Comparison of ENCODE assay signal across 8 cellular contexts in genomic region chr19:34134190-34135032, GRCh38. TPM values are rescaled to one million over a fixed set of nuclear protein-coding genes. Genes with fewer than 3 reads are reported as not detected.
DNase-seq lines count a peak whose midpoint lies in the region; ATAC-seq and TF ChIP-seq lines count a peak whose summit lies in the region.

No MANE protein-coding gene starts in this region.

- no peaks in the 10 kb centered on the region for H4K20me1 ChIP-seq in DND-41 (ENCODE audit: insufficient read depth, low read length)

- DNase-seq in DND-41 (peak; percentile 93), Peyer's patch (peak; percentile 83 to 95 (median 89)), fibroblast of gingiva (ENCODE audit: low read depth) (peak; percentile 82)
- peak; percentile 83 for DNase-seq in activated T-helper 1 cell treated with anti-CD3 and anti-CD28 coated beads, Interleukin-12 subunit alpha, Interleukin-12 subunit beta, Interleukin-2, Interleukin-4 antibody, amounts not matched to agents 30 ng/mL and 10 ng/mL and 1 ng/mL, durations not matched to agents 14 hours and 24 hours and 36 hours (ENCODE audit: low spot score)
- peak; percentile 79 to 92 (median 87) for DNase-seq in naive thymus-derived CD4-positive, alpha-beta T cell

- H3K36me3 ChIP-seq in DND-41 (ENCODE audit: insufficient read depth, low read length), result no peaks in the 10 kb centered on the region
- H3K36me3 ChIP-seq in Peyer's patch, result no peaks in the 10 kb centered on the region
- H3K36me3 ChIP-seq in naive thymus-derived CD4-positive, alpha-beta T cell (ENCODE audit: control insufficient read depth in 2 of 3, insufficient read depth in 3 of 3, low read length in 3 of 3), result peaks cover 0 to 3% (median 0%) of the 10 kb centered on the region in 3 experiments

- CTCF ChIA-PET in naive thymus-derived CD4-positive, alpha-beta T cell (lab: Charles Lee), result interaction anchor here (0.8 to 1.3 kb wide), 3 partner anchors 8 to 13 kb away, joined by 3 to 5 read pairs (median 3); no protein-coding TSS in a partner anchor

- H3K4me1 Mint-ChIP-seq in IgD-negative memory B cell, result peaks cover 0 to 7% (median 1%) of the 10 kb centered on the region in 3 donors
- H3K4me1 Mint-ChIP-seq in activated T-helper 1 cell treated with anti-CD3 and anti-CD28 coated beads, Interleukin-12 subunit alpha, Interleukin-12 subunit beta, Interleukin-2, Interleukin-4 antibody, amounts not matched to agents 30 ng/mL and 10 ng/mL and 1 ng/mL, durations not matched to agents 14 hours and 24 hours and 36 hours (ENCODE audit: low read depth), result no peaks in the 10 kb centered on the region
- H3K4me1 Mint-ChIP-seq in naive thymus-derived CD4-positive, alpha-beta T cell, result peaks cover 3 to 11% (median 8%) of the 10 kb centered on the region in 7 donors
- H3K4me1 Mint-ChIP-seq in stimulated activated memory B cell treated with anti-CD40 and anti-IgM and Interleukin-4, amounts not matched to agents 10 μg/mL and 1 μg/mL and 100 μg/mL, for 72 hours, result peaks cover 10% of the 10 kb centered on the region

- H3K79me2 ChIP-seq in DND-41 (ENCODE audit: insufficient read depth, low read length), result no peaks in the 10 kb centered on the region

- no peaks in the 10 kb centered on the region for H3K9me3 Mint-ChIP-seq in IgD-negative memory B cell
- H3K9me3 Mint-ChIP-seq in activated T-helper 1 cell treated with anti-CD3 and anti-CD28 coated beads, Interleukin-12 subunit alpha, Interleukin-12 subunit beta, Interleukin-2, Interleukin-4 antibody, amounts not matched to agents 30 ng/mL and 10 ng/mL and 1 ng/mL, durations not matched to agents 14 hours and 24 hours and 36 hours, result no peaks in the 10 kb centered on the region
- H3K9me3 Mint-ChIP-seq in naive thymus-derived CD4-positive, alpha-beta T cell, result no peaks in the 10 kb centered on the region
- H3K9me3 Mint-ChIP-seq in stimulated activated memory B cell treated with anti-CD40 and anti-IgM and Interleukin-4, amounts not matched to agents 10 μg/mL and 1 μg/mL and 100 μg/mL, for 72 hours, result no peaks in the 10 kb centered on the region

- peak overlapping the region; percentile 93 to 96 (median 94) for H3K4me3 Mint-ChIP-seq in IgD-negative memory B cell
- H3K4me3 Mint-ChIP-seq in activated T-helper 1 cell treated with anti-CD3 and anti-CD28 coated beads, Interleukin-12 subunit alpha, Interleukin-12 subunit beta, Interleukin-2, Interleukin-4 antibody, amounts not matched to agents 30 ng/mL and 10 ng/mL and 1 ng/mL, durations not matched to agents 14 hours and 24 hours and 36 hours, result peak overlapping the region; percentile 88
- H3K4me3 Mint-ChIP-seq in naive thymus-derived CD4-positive, alpha-beta T cell, result peak overlapping the region; percentile 94 to 97 (median 95)
- H3K4me3 Mint-ChIP-seq in stimulated activated memory B cell treated with anti-CD40 and anti-IgM and Interleukin-4, amounts not matched to agents 10 μg/mL and 1 μg/mL and 100 μg/mL, for 72 hours, result peak overlapping the region; percentile 90

- peak overlapping the region; percentile 94 for H3K27ac ChIP-seq in DND-41 (ENCODE audit: low read length)
- peak overlapping the region; percentile 76 to 88 (median 82) for H3K27ac ChIP-seq in Peyer's patch
- H3K27ac ChIP-seq in naive thymus-derived CD4-positive, alpha-beta T cell (ENCODE audit: low read depth, low read length), result peak overlapping the region; percentile 91

- H3K4me1 ChIP-seq in DND-41 (ENCODE audit: insufficient read depth, low read length) (peaks cover 15% of the 10 kb centered on the region), Peyer's patch (no peaks in the 10 kb centered on the region)
- H3K4me1 ChIP-seq in naive thymus-derived CD4-positive, alpha-beta T cell (ENCODE audit: control insufficient read depth in 2 of 2, insufficient read depth in 2 of 2, low read length in 2 of 2), result peaks cover 0 to 7% of the 10 kb centered on the region in 2 donors

- H3K27me3 Mint-ChIP-seq in IgD-negative memory B cell, result no peaks in the 10 kb centered on the region
- H3K27me3 Mint-ChIP-seq in activated T-helper 1 cell treated with anti-CD3 and anti-CD28 coated beads, Interleukin-12 subunit alpha, Interleukin-12 subunit beta, Interleukin-2, Interleukin-4 antibody, amounts not matched to agents 30 ng/mL and 10 ng/mL and 1 ng/mL, durations not matched to agents 14 hours and 24 hours and 36 hours (ENCODE audit: insufficient read depth), result peaks cover 10% of the 10 kb centered on the region
- peaks cover 0 to 3% (median 0%) of the 10 kb centered on the region in 5 donors for H3K27me3 Mint-ChIP-seq in naive thymus-derived CD4-positive, alpha-beta T cell
- no peaks in the 10 kb centered on the region for H3K27me3 Mint-ChIP-seq in stimulated activated memory B cell treated with anti-CD40 and anti-IgM and Interleukin-4, amounts not matched to agents 10 μg/mL and 1 μg/mL and 100 μg/mL, for 72 hours

- intact Hi-C loops in activated T-helper 1 cell treated with anti-CD3 and anti-CD28 coated beads, Interleukin-12 subunit alpha, Interleukin-12 subunit beta, Interleukin-2, Interleukin-4 antibody, amounts not matched to agents 30 ng/mL and 10 ng/mL and 1 ng/mL, durations not matched to agents 14 hours and 24 hours and 36 hours (cut with micrococcal nuclease), result loop anchor here (1.0 to 2.0 kb wide), 4 partner anchors 11 to 338 kb away; partner anchors contain the start of genes GARRE1, KCTD15 and LSM14A
- intact Hi-C loops in naive thymus-derived CD4-positive, alpha-beta T cell (cut with micrococcal nuclease), result loop anchor here (1.0 to 5.0 kb wide), 3 partner anchors 13 to 213 kb away; partner anchors contain the start of gene LSM14A (in 1 of the 2)

- H3K27me3 ChIP-seq in DND-41 (ENCODE audit: insufficient read depth, low read length, poor library complexity) (no peaks in the 10 kb centered on the region), Peyer's patch (no peaks in the 10 kb centered on the region)
- H3K27me3 ChIP-seq in naive thymus-derived CD4-positive, alpha-beta T cell (ENCODE audit: control insufficient read depth in 2 of 2, insufficient read depth in 2 of 2, low read length in 2 of 2), result no peaks in the 10 kb centered on the region

- POLR2A ChIA-PET in naive thymus-derived CD4-positive, alpha-beta T cell (lab: Charles Lee), result interaction anchor here (0.5 to 2.4 kb wide), 7 partner anchors 9 to 1808 kb away, joined by 3 to 12 read pairs (median 5); partner anchors contain the start of gene LSM14A

- H3K4me2 ChIP-seq in DND-41 (ENCODE audit: insufficient read depth, low read length), result peak overlapping the region; percentile 97

- peak overlapping the region; percentile 86 for H3K9ac ChIP-seq in DND-41 (ENCODE audit: low read depth, low read length)

- peak; percentile 32 to 62 for TF ChIP-seq POLR2A in Peyer's patch (IDR thresholded peaks at IDR 0.05)

- peak overlapping the region; percentile 33 to 94 (median 84) for H3K27ac Mint-ChIP-seq in IgD-negative memory B cell
- peak overlapping the region; percentile 77 for H3K27ac Mint-ChIP-seq in activated T-helper 1 cell treated with anti-CD3 and anti-CD28 coated beads, Interleukin-12 subunit alpha, Interleukin-12 subunit beta, Interleukin-2, Interleukin-4 antibody, amounts not matched to agents 30 ng/mL and 10 ng/mL and 1 ng/mL, durations not matched to agents 14 hours and 24 hours and 36 hours
- peak overlapping the region; percentile 90 to 96 (median 91) for H3K27ac Mint-ChIP-seq in naive thymus-derived CD4-positive, alpha-beta T cell
- H3K27ac Mint-ChIP-seq in stimulated activated memory B cell treated with anti-CD40 and anti-IgM and Interleukin-4, amounts not matched to agents 10 μg/mL and 1 μg/mL and 100 μg/mL, for 72 hours, result peak overlapping the region; percentile 92

- ATAC-seq in DND-41 (ENCODE audit: insufficient read depth, low read depth), result peak; percentile 99
- ATAC-seq in GM21619 (IDR thresholded peaks at IDR 0.05; ENCODE audit: unreplicated experiment), result peak; percentile 90
- ATAC-seq in naive thymus-derived CD4-positive, alpha-beta T cell, result peak; percentile 99
- ATAC-seq in stimulated activated memory B cell treated with anti-CD40 and anti-IgM and Interleukin-4, amounts not matched to agents 10 μg/mL and 1 μg/mL and 100 μg/mL, for 72 hours, result peak; percentile 97

- TF ChIP-seq CTCF in DND-41 (IDR thresholded peaks at IDR 0.05; ENCODE audit: borderline replicate concordance, extremely low read depth, low read length, poor library complexity, severe bottlenecking), result no peak
- no peak for TF ChIP-seq CTCF in Peyer's patch (IDR thresholded peaks at IDR 0.05)

- H3K9me3 ChIP-seq in DND-41 (ENCODE audit: insufficient read depth, low read length, severe bottlenecking) (no peaks in the 10 kb centered on the region), Peyer's patch (no peaks in the 10 kb centered on the region)
- no peaks in the 10 kb centered on the region for H3K9me3 ChIP-seq in naive thymus-derived CD4-positive, alpha-beta T cell (ENCODE audit: control insufficient read depth in 2 of 3, low read length in 3 of 3)

- H3K4me3 ChIP-seq in DND-41 (ENCODE audit: low read depth in 1 of 2, low read length in 2 of 2), result peak overlapping the region; percentile 34 to 83
- H3K4me3 ChIP-seq in Peyer's patch, result peak overlapping the region; percentile 48 to 76 (median 59)
- peak overlapping the region; percentile 91 for H3K4me3 ChIP-seq in naive thymus-derived CD4-positive, alpha-beta T cell (ENCODE audit: low read length)

- H3K36me3 Mint-ChIP-seq in IgD-negative memory B cell, result no peaks in the 10 kb centered on the region
- H3K36me3 Mint-ChIP-seq in activated T-helper 1 cell treated with anti-CD3 and anti-CD28 coated beads, Interleukin-12 subunit alpha, Interleukin-12 subunit beta, Interleukin-2, Interleukin-4 antibody, amounts not matched to agents 30 ng/mL and 10 ng/mL and 1 ng/mL, durations not matched to agents 14 hours and 24 hours and 36 hours (ENCODE audit: low read depth), result no peaks in the 10 kb centered on the region
- no peaks in the 10 kb centered on the region for H3K36me3 Mint-ChIP-seq in naive thymus-derived CD4-positive, alpha-beta T cell
- H3K36me3 Mint-ChIP-seq in stimulated activated memory B cell treated with anti-CD40 and anti-IgM and Interleukin-4, amounts not matched to agents 10 μg/mL and 1 μg/mL and 100 μg/mL, for 72 hours, result no peaks in the 10 kb centered on the region

- peak overlapping the region; percentile 100 for H2AFZ ChIP-seq in DND-41 (ENCODE audit: low read depth, low read length)

RNA-seq across cellular contexts. Expression of gene LSM14A, which starts 37.9 kb away (rescaled TPM):
- 154 TPM for polyA plus RNA-seq in IgD-negative memory B cell
- total RNA-seq in Peyer's patch, result 100 to 1,000 TPM in 3 of 4 donors, 10 to 100 TPM in 1; 88.2 to 152 (median 127) TPM
- total RNA-seq in activated T-helper 1 cell treated with anti-CD3 and anti-CD28 coated beads, Interleukin-12 subunit alpha, Interleukin-12 subunit beta, Interleukin-2, Interleukin-4 antibody, amounts not matched to agents 30 ng/mL and 10 ng/mL and 1 ng/mL, durations not matched to agents 14 hours and 24 hours and 36 hours, result 118 and 121 TPM in 2 replicates
- 100 to 1,000 TPM; 124 to 189 (median 166) TPM for total RNA-seq in naive thymus-derived CD4-positive, alpha-beta T cell
- polyA plus RNA-seq in naive thymus-derived CD4-positive, alpha-beta T cell, result 100 to 1,000 TPM; 171 to 174 TPM

Comparison
In these comparisons a context has a peak if more than half of its experiments do, and no peak if none do; other contexts are left out.
1. Peak in every context shown above with its lines: DNase-seq, ATAC-seq, H3K4me3 ChIP-seq and H3K27ac ChIP-seq.